ENCODE assay signal across 24 cellular contexts in genomic region chr6:125303512-125303854, GRCh38. TPM values are rescaled to one million over a fixed set of nuclear protein-coding genes. Genes with fewer than 3 reads are reported as not detected.
DNase-seq lines count a peak whose midpoint lies in the region; ATAC-seq, FAIRE-seq and TF ChIP-seq lines count a peak whose summit lies in the region.
"Had no signal": no experiment of that assay in that cellular context is flagged by ENCODE, and none has a peak within 500 bp of the region (broad histone marks: within the 10 kb centered on the region; RNA-seq: fewer than 3 reads in every experiment).

No MANE protein-coding gene starts in this region.

- H3K36me3 ChIP-seq in IMR-90 (ENCODE audit: control insufficient read depth, insufficient read depth, low read length): peaks cover 5% of the 10 kb centered on the region
- peaks cover 0 to 4% of the 10 kb centered on the region in 2 experiments; a peak in 1 of 4 replicates for H3K36me3 ChIP-seq in GM12878 (ENCODE audit: control insufficient read depth in 2 of 2, insufficient read depth in 2 of 2, low read length in 1 of 2)

- H3K14ac ChIP-seq in IMR-90 (replicated peaks; ENCODE audit: low read depth, low read length): no peak overlapping the region

- H3K79me2 ChIP-seq in GM12878 (ENCODE audit: control insufficient read depth, insufficient read depth, low read length): peaks cover 23% of the 10 kb centered on the region

- RAD21 ChIA-PET in GM12878 (lab: Charles Lee; ENCODE audit: unreplicated experiment): interaction anchor here (1.3 kb wide), 1 partner anchor 12 kb away, joined by 4 read pairs; no protein-coding TSS in a partner anchor

- H4K8ac ChIP-seq in IMR-90 (ENCODE audit: low read depth in 2 of 2, low read length in 2 of 2): 0 out of 4 replicates have a peak overlapping the region, but pooled peaks of 1 of the 2 experiments have one; percentile 9

- H4K91ac ChIP-seq in IMR-90 (ENCODE audit: insufficient read depth, low read depth, low read length): no peak overlapping the region; the same call in 1 of the 2 replicates

- H3K9me1 ChIP-seq in IMR-90 (ENCODE audit: insufficient read depth, low read length): peaks cover 5% of the 10 kb centered on the region; the same call in 1 of the 2 replicates

- dilution Hi-C loops in IMR-90 (cut with HindIII; ENCODE audit: low sequenced_read_pairs, unreplicated experiment): no loop called here

- H4K20me1 ChIP-seq in IMR-90 (ENCODE audit: insufficient read depth, low read length): no peaks in the 10 kb centered on the region
- H4K20me1 ChIP-seq in GM12878 (ENCODE audit: control insufficient read depth, insufficient read depth): no peaks in the 10 kb centered on the region

- peaks cover 26% of the 10 kb centered on the region for H3K36me3 Mint-ChIP-seq in activated CD4-positive, alpha-beta T cell treated with anti-CD3 and anti-CD28 coated beads for 36 hours (ENCODE audit: low read depth)
- peaks cover 0 to 19% (median 8%) of the 10 kb centered on the region in 3 donors for H3K36me3 Mint-ChIP-seq in naive thymus-derived CD8-positive, alpha-beta T cell

- H3K4me2 ChIP-seq in IMR-90 (ENCODE audit: low read depth, low read length) (no peak overlapping the region), GM12878 (ENCODE audit: control insufficient read depth, insufficient read depth) (no peak overlapping the region)
- H3K4me2 ChIP-seq: SK-N-SH had no signal

- H3K9ac ChIP-seq in IMR-90 (ENCODE audit: low read depth, low read length) (no peak overlapping the region), GM12878 (ENCODE audit: control insufficient read depth, insufficient read depth, low read length) (no peak overlapping the region)
- H3K9ac ChIP-seq: SK-N-SH had no signal

- H3K79me1 ChIP-seq in IMR-90 (ENCODE audit: low read depth in 1 of 2, low read length in 2 of 2): peaks cover 21 to 24% of the 10 kb centered on the region in 2 experiments

- TF ChIP-seq EP300 in GM12878 (IDR thresholded peaks at IDR 0.05; ENCODE audit: borderline replicate concordance in 1 of 2, control insufficient read depth in 1 of 2, low read depth in 2 of 2, low read length in 2 of 2): no peak

- BruUV-seq in IMR-90 (replicated peaks; lab: Mats Ljungman, UMichigan) (no TSS peak), GM12878 (replicated peaks; lab: Mats Ljungman, UMichigan) (no TSS peak)

- TF ChIP-seq CTCF in IMR-90 (conservative IDR thresholded peaks at IDR 0.05; ENCODE audit: low read depth, low read length) (no peak), GM12878 (IDR thresholded peaks at IDR 0.05 in 2 of 3, conservative IDR thresholded peaks at IDR 0.05 in 1 of 3; ENCODE audit: control insufficient read depth in 2 of 3, extremely low read depth in 1 of 3, insufficient read depth in 1 of 3, low read depth in 3 of 3, low read length in 3 of 3) (no peak)

- intact Hi-C loops in activated CD4-positive, alpha-beta T cell treated with anti-CD3 and anti-CD28 coated beads for 36 hours (cut with DNase I, micrococcal nuclease): loop anchor here (5.0 to 10.0 kb wide), 4 partner anchors 151 to 1961 kb away; partner anchors contain the start of genes TPD52L1 (in 2 of the 2), CENPW (in 1 of the 2), RNF146 (in 1 of the 2) and TRMT11 (in 1 of the 2)
- intact Hi-C loops in IMR-90 (cut with micrococcal nuclease): loop anchor here (5.0 kb wide), 2 partner anchors 101 to 201 kb away; no protein-coding TSS in a partner anchor
- intact Hi-C loops in GM12878 (cut with micrococcal nuclease; ENCODE audit: unreplicated experiment): loop anchor here (10.0 kb wide), 1 partner anchor 429 kb away; no protein-coding TSS in a partner anchor

- H3K9me3 Mint-ChIP-seq in activated CD4-positive, alpha-beta T cell treated with anti-CD3 and anti-CD28 coated beads for 36 hours (ENCODE audit: low read depth): peaks cover 2% of the 10 kb centered on the region
- peaks cover 0 to 5% (median 0%) of the 10 kb centered on the region in 9 donors for H3K9me3 Mint-ChIP-seq in naive thymus-derived CD8-positive, alpha-beta T cell

- H3K4me1 ChIP-seq in IMR-90 (ENCODE audit: control insufficient read depth, insufficient read depth, low read length) (peaks cover 4% of the 10 kb centered on the region), GM12878 (ENCODE audit: control insufficient read depth, insufficient read depth, low read length) (no peaks in the 10 kb centered on the region)

- ATAC-seq in activated CD4-positive, alpha-beta T cell treated with anti-CD3 and anti-CD28 coated beads for 36 hours: no peak
- ATAC-seq in IMR-90 (ENCODE audit: low read depth) (no peak), GM12878 (no peak), HG02642 (IDR thresholded peaks at IDR 0.05; ENCODE audit: poor library complexity, unreplicated experiment) (no peak)
- ATAC-seq in naive thymus-derived CD8-positive, alpha-beta T cell: no peak
- ATAC-seq: HCT116, lower lobe of right lung had no signal

- TF ChIP-seq RAD21 in IMR-90 (IDR thresholded peaks at IDR 0.05; ENCODE audit: low read length): no peak
- no peak for TF ChIP-seq RAD21 in GM12878 (IDR thresholded peaks at IDR 0.05; ENCODE audit: insufficient read depth, low read depth, low read length)

- no peak for FAIRE-seq in GM12878 (lab: Jason Lieb, UNC)
- no peak for FAIRE-seq in frontal cortex (lab: Jason Lieb, UNC)
- FAIRE-seq: A204.1, GM18507, keratinocyte had no signal

- no CpG with 5 or more reads among the region's 1 CpG for WGBS in IMR-90 (ENCODE audit: extremely low coverage in 2 of 2, insufficient read length in 1 of 2), 2 experiments
- WGBS in GM12878 (ENCODE audit: insufficient coverage, insufficient replicate concordance, low lambda C conversion rate, missing lambda C conversion rate): 0% methylated on average over 1 of the region's 1 CpG

- no peak overlapping the region; the same call in 1 of the 2 replicates for H4K5ac ChIP-seq in IMR-90 (ENCODE audit: low read depth, low read length)

- H2AK9ac ChIP-seq in IMR-90 (replicated peaks; ENCODE audit: low read depth, low read length, poor library complexity): no peak overlapping the region

- no peak overlapping the region for H2BK15ac ChIP-seq in IMR-90 (ENCODE audit: low read depth, low read length)

- H3K18ac ChIP-seq in IMR-90 (ENCODE audit: low read depth, low read length): peak overlapping the region; percentile 9; the same call in 1 of the 2 replicates

- DNase-seq in activated CD4-positive, alpha-beta T cell treated with anti-CD3 and anti-CD28 coated beads for 36 hours: no peak
- no peak for DNase-seq in activated CD4-positive, alpha-beta T cell treated with anti-CD3 and anti-CD28 coated beads for 4 hours
- DNase-seq in IMR-90 (no peak), GM12878 (ENCODE audit: low read depth, low spot score) (no peak), frontal cortex (ENCODE audit: low spot score in 2 of 2) (no peak), UCSD-AML1 (lab: John Stamatoyannopoulos, UW; ENCODE audit: unreplicated experiment) (no peak)
- no peak for DNase-seq in naive thymus-derived CD8-positive, alpha-beta T cell
- DNase-seq: activated CD4-positive, alpha-beta T cell treated with anti-CD3 and anti-CD28 coated beads, Interleukin-2, amount 50 U/mL, for 48 hours; adrenal gland; dermis blood vessel endothelial cell; hippocampal formation; lower lobe of right lung; NCI-H1105; NCI-H2081; posterior cingulate gyrus; RPMI8226; sigmoid colon; SK-N-SH had no signal

- no peak overlapping the region for H3K56ac ChIP-seq in IMR-90 (ENCODE audit: extremely low read depth, insufficient read depth, low read length)

- no peak overlapping the region for H3K23ac ChIP-seq in IMR-90 (ENCODE audit: low read depth, low read length)

- H3K27me3 Mint-ChIP-seq in activated CD4-positive, alpha-beta T cell treated with anti-CD3 and anti-CD28 coated beads for 36 hours: no peaks in the 10 kb centered on the region
- peaks cover 2 to 21% (median 7%) of the 10 kb centered on the region in 5 donors for H3K27me3 Mint-ChIP-seq in naive thymus-derived CD8-positive, alpha-beta T cell

- TF ChIP-seq POLR2A in IMR-90 (IDR thresholded peaks at IDR 0.05; ENCODE audit: low read depth, low read length): no peak
- no peak for TF ChIP-seq POLR2A in GM12878 (IDR thresholded peaks at IDR 0.05; ENCODE audit: low read depth, low read length)

- H2AFZ ChIP-seq in IMR-90 (replicated peaks; ENCODE audit: low read length, poor library complexity) (no peak overlapping the region), GM12878 (ENCODE audit: control insufficient read depth, low read depth, low read length) (no peak overlapping the region)

- CTCF ChIA-PET in activated CD4-positive, alpha-beta T cell treated with anti-CD3 and anti-CD28 coated beads for 36 hours (lab: Charles Lee): interaction anchor here (0.7 to 1.6 kb wide), 2 partner anchors 10 to 654 kb away, joined by 3 to 5 read pairs; no protein-coding TSS in a partner anchor
- CTCF ChIA-PET in IMR-90 (lab: Yijun Ruan, JAX) (no interaction called here), GM12878 (lab: Yijun Ruan, JAX) (interaction anchor here (1.4 kb wide), 1 partner anchor 10 kb away, joined by 6 read pairs; no protein-coding TSS in a partner anchor)

- SMC1A ChIA-PET in GM12878 (lab: Charles Lee; ENCODE audit: uncharacterized antibody, unreplicated experiment): interaction anchor here (1.5 to 2.5 kb wide), 2 partner anchors 450 to 478 kb away, joined by 5 to 7 read pairs; no protein-coding TSS in a partner anchor

- peaks cover 38% of the 10 kb centered on the region for H3K4me1 Mint-ChIP-seq in activated CD4-positive, alpha-beta T cell treated with anti-CD3 and anti-CD28 coated beads for 36 hours
- H3K4me1 Mint-ChIP-seq in naive thymus-derived CD8-positive, alpha-beta T cell: peaks cover 34 to 45% (median 43%) of the 10 kb centered on the region in 4 donors

- H3K27ac Mint-ChIP-seq in activated CD4-positive, alpha-beta T cell treated with anti-CD3 and anti-CD28 coated beads for 36 hours: peak overlapping the region; percentile 86
- peak overlapping the region; percentile 85 to 98 (median 92) for H3K27ac Mint-ChIP-seq in naive thymus-derived CD8-positive, alpha-beta T cell

- H3K4me3 ChIP-seq in IMR-90 (ENCODE audit: insufficient read depth, low read depth, low read length): no peak overlapping the region
- no peak overlapping the region for H3K4me3 ChIP-seq in GM12878
- H3K4me3 ChIP-seq: adrenal gland, cardiac muscle cell, lower lobe of right lung, sigmoid colon had no signal

- H2BK120ac ChIP-seq in IMR-90 (ENCODE audit: low read depth, low read length): peak overlapping the region; percentile 32; the same call in 1 of the 2 replicates

- H2AK5ac ChIP-seq in IMR-90 (ENCODE audit: low read depth, low read length): peak overlapping the region; percentile 34; the same call in 1 of the 2 replicates

- H2BK20ac ChIP-seq in IMR-90 (ENCODE audit: low read depth, low read length): 0 out of 2 replicates have a peak overlapping the region, but pooled peaks have one; percentile 12

- H3K27me3 ChIP-seq in IMR-90 (ENCODE audit: control insufficient read depth, insufficient read depth, low read length) (no peaks in the 10 kb centered on the region; the same call in 1 of the 2 replicates), GM12878 (replicated peaks in 1 of 2; ENCODE audit: control insufficient read depth in 2 of 2, insufficient read depth in 2 of 2, low read length in 1 of 2) (peaks cover 0 to 3% of the 10 kb centered on the region in 2 experiments; a peak in 1 of 4 replicates)
- H3K27me3 ChIP-seq: adrenal gland, cardiac muscle cell, sigmoid colon had no signal

- no peak overlapping the region for H3K4me3 Mint-ChIP-seq in activated CD4-positive, alpha-beta T cell treated with anti-CD3 and anti-CD28 coated beads for 36 hours
- peak overlapping the region in 7 of 10 donors; percentile 25 to 96 (median 91) for H3K4me3 Mint-ChIP-seq in naive thymus-derived CD8-positive, alpha-beta T cell

- H3K27ac ChIP-seq in IMR-90 (ENCODE audit: insufficient read depth, low read length) (no peak overlapping the region), GM12878 (ENCODE audit: control insufficient read depth, insufficient read depth) (no peak overlapping the region)
- H3K27ac ChIP-seq: adrenal gland, cardiac muscle cell, lower lobe of right lung, sigmoid colon had no signal

- H3K4ac ChIP-seq in IMR-90 (ENCODE audit: low read depth, low read length): 0 out of 2 replicates have a peak overlapping the region, but pooled peaks have one; percentile 5

- peak overlapping the region; percentile 42 for H2BK5ac ChIP-seq in IMR-90 (ENCODE audit: low read depth, low read length, poor library complexity, severe bottlenecking)

- in situ Hi-C loops in IMR-90 (cut with MboI; ENCODE audit: low sequenced_read_pairs) (loop anchor here (10.0 kb wide), 1 partner anchor 149 kb away; the partner anchor contains the start of gene TPD52L1), GM12878 (cut with MboI) (no loop called here)

- POLR2A ChIA-PET in activated CD4-positive, alpha-beta T cell treated with anti-CD3 and anti-CD28 coated beads for 36 hours (lab: Charles Lee): no interaction called here
- POLR2A ChIA-PET in IMR-90 (lab: Charles Lee; ENCODE audit: unreplicated experiment): no interaction called here
- POLR2A ChIA-PET in GM12878 (lab: Charles Lee): no interaction called here
- POLR2A ChIA-PET in naive thymus-derived CD8-positive, alpha-beta T cell (lab: Charles Lee): interaction anchor here (1.9 to 2.9 kb wide), 2 partner anchors 445 to 461 kb away, joined by 5 to 18 read pairs; partner anchors contain the start of gene HEY2

- H3K9me3 ChIP-seq in IMR-90 (ENCODE audit: control insufficient read depth, insufficient read depth, low read length) (peaks cover 3% of the 10 kb centered on the region; the same call in 1 of the 2 replicates), GM12878 (replicated peaks; ENCODE audit: control insufficient read depth, insufficient read depth, low read length) (no peaks in the 10 kb centered on the region)
- H3K9me3 ChIP-seq: adrenal gland, lower lobe of right lung, sigmoid colon, SK-N-SH had no signal

RNA-seq across cellular contexts. Expression of gene HDDC2, which starts 1.7 kb away (rescaled TPM):
- 100 to 1,000 TPM in 1 of 2 experiments, 10 to 100 TPM in 1; 96.7 to 120 TPM for total RNA-seq in activated CD4-positive, alpha-beta T cell treated with anti-CD3 and anti-CD28 coated beads for 36 hours
- total RNA-seq in IMR-90 (2012; rRNA removed): 40.9 and 51.4 TPM in 2 replicates
- 61.5 and 68.6 TPM in 2 replicates for polyA plus RNA-seq in IMR-90 (2012; rRNA removed)
- 50.9 and 52.6 TPM in 2 replicates for polyA plus RNA-seq in IMR-90 (2012; cell fraction: cytosol; rRNA removed)
- 12.9 and 36.9 TPM in 2 replicates for polyA plus RNA-seq in IMR-90 (2012; cell fraction: nucleus; rRNA removed; ENCODE audit: low replicate concordance)
- total RNA-seq in GM12878 (2013; cell fraction: nucleolus; rRNA removed): 54.5 and 55.0 TPM in 2 replicates
- 59.4 and 65.1 TPM in 2 replicates for total RNA-seq in GM12878 (2014; rRNA removed)
- total RNA-seq in GM12878 (2014; rRNA removed; fragmentation: Illumina TruSeq; extraction: Trizol): 61.9 and 64.9 TPM in 2 replicates
- 54.5 and 56.7 TPM in 2 replicates for total RNA-seq in GM12878 (2021)
- 48.6 TPM for polyA plus RNA-seq in GM12878 (2011; ENCODE audit: low read depth)
- 148 and 174 TPM in 2 replicates for polyA plus RNA-seq in GM12878 (2011; rRNA removed)
- 103 and 110 TPM in 2 replicates for polyA plus RNA-seq in GM12878 (2011; cell fraction: cytosol; rRNA removed)
- polyA plus RNA-seq in GM12878 (2011; cell fraction: nucleus; rRNA removed): 60.2 and 66.8 TPM in 2 replicates
- 62.8 and 68.1 TPM in 2 replicates for polyA plus RNA-seq in GM12878 (2012)
- 78.1 and 92.7 TPM in 2 replicates for polyA plus RNA-seq in GM12878 (2014; fragmentation: Illumina TruSeq; extraction: Trizol)
- 100 to 1,000 TPM; 132 to 134 TPM for polyA plus RNA-seq in GM12878 (2014; fragmentation: Nextera tagmentation; extraction: Ambion mirVana)
- polyA plus RNA-seq in GM12878 (2014; rRNA removed): 94.5 and 97.7 TPM in 2 replicates
- polyA plus RNA-seq in GM12878 (2016; fragmentation: Nextera tagmentation; extraction: Ambion mirVana): 100 to 1,000 TPM in 1 of 2 experiments, 10 to 100 TPM in 1; 90.9 to 101 TPM
- polyA minus RNA-seq in GM12878 (2011; rRNA and poly(A)+ RNA removed): 46.4 and 54.0 TPM in 2 replicates
- polyA minus RNA-seq in GM12878 (2011; cell fraction: cytosol; rRNA and poly(A)+ RNA removed): 18.0 and 19.8 TPM in 2 replicates
- 28.9 and 50.0 TPM in 2 replicates for polyA minus RNA-seq in GM12878 (2011; cell fraction: nucleus; rRNA and poly(A)+ RNA removed)
- total RNA-seq in naive thymus-derived CD8-positive, alpha-beta T cell: 10 to 100 TPM; 62.9 to 69.6 TPM
- polyA plus RNA-seq in naive thymus-derived CD8-positive, alpha-beta T cell: 100 to 1,000 TPM; 118 to 134 (median 119) TPM
- total RNA-seq in frontal cortex: 31.0 TPM
